2 cellular contexts compared by ENCODE assay signal in the genomic region with DNA sequence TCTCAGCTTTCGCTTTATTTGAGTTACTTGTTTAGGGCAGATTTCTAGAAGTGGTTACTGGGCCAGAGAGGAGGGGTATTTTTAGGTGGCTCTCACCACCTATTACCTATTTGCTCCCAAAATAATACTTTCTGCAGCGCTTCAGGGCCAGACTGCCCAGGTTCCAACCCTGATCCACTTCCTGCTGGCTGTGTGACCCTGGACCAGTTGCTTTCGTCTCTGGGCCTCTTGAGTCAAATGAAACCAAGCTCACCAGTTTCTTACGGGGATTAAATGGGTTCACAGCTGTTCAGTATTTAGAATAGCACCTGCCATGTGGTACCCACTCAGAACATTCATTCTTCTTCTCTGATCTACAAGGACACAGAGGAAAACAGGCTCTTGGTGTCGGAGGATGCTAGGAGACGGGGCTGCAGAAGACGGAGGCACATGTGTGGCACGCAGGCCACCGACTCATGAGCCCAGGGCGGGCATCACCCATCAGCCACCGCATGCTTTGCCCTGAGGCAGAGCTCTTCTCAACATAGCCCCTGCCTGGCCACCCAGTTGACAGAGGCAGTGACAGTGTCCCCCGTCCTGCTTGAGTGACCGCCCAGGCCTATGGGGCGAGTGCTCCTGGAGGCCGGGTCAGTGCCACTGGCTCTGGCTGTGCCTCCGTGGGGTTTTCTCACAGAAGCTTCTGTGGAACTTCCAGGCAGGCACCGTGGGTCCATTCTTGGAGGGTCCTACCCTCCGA.
TF ChIP-seq lines count a peak whose summit lies in the region.

No MANE protein-coding gene starts in this region.

TF ChIP-seq in HepG2, 621 proteins besides CTCF, POLR2A, EP300 and RAD21:
- TF ChIP-seq RBM22 (optimal IDR thresholded peaks at IDR 0.05; ENCODE audit: low read length) (peak; percentile 9), ZNF703 (CRISPR knock-in tag; IDR thresholded peaks at IDR 0.05; ENCODE audit: borderline replicate concordance) (no peak), ZNF574 (CRISPR knock-in tag; IDR thresholded peaks at IDR 0.05) (no peak), MYNN (CRISPR knock-in tag; IDR thresholded peaks at IDR 0.05; ENCODE audit: low read depth) (no peak), ZNF251 (CRISPR knock-in tag; IDR thresholded peaks at IDR 0.05) (no peak), SSRP1 (CRISPR knock-in tag; IDR thresholded peaks at IDR 0.05) (0 out of 2 replicates have a peak, but pooled peaks have one; percentile 42), ZNF768 (CRISPR knock-in tag; IDR thresholded peaks at IDR 0.05) (peak; percentile 51), ZNF138 (CRISPR knock-in tag; IDR thresholded peaks at IDR 0.05; ENCODE audit: low read depth) (no peak), AGO2 (optimal IDR thresholded peaks at IDR 0.05; ENCODE audit: low read depth, low read length) (peak; percentile 45)

TF ChIP-seq in WTC11, 78 proteins besides CTCF, POLR2A, EP300 and RAD21:
- no peak for TF ChIP-seq ZNF396 (CRISPR knock-in tag; IDR thresholded peaks at IDR 0.05; ENCODE audit: borderline replicate concordance)
